In genomic region chr15:64825081-64825430, GRCh38 we compare ENCODE assay signal across 1 cellular context.
A peak's percentile ranks its signal among the peaks of the same experiment; 100 is the strongest.
TF ChIP-seq lines count a peak whose summit lies in the region.

No MANE protein-coding gene starts in this region.

TF ChIP-seq in HepG2, 621 proteins besides CTCF, POLR2A, EP300 and RAD21:
- TF ChIP-seq RFXANK (CRISPR knock-in tag; IDR thresholded peaks at IDR 0.05), result no peak
- TF ChIP-seq ARHGAP35 (CRISPR knock-in tag; IDR thresholded peaks at IDR 0.05; ENCODE audit: borderline replicate concordance), result 0 out of 2 replicates have a peak, but pooled peaks have one; percentile 11
- no peak for TF ChIP-seq ZNF264 (CRISPR knock-in tag; IDR thresholded peaks at IDR 0.05)
- peak; percentile 5; the same call in 1 of the 2 replicates for TF ChIP-seq ZBTB2 (CRISPR knock-in tag; IDR thresholded peaks at IDR 0.05; ENCODE audit: low read depth)
- no peak for TF ChIP-seq ZNF672 (CRISPR knock-in tag; IDR thresholded peaks at IDR 0.05)
- TF ChIP-seq AGO2 (optimal IDR thresholded peaks at IDR 0.05; ENCODE audit: low read depth, low read length), result no peak
- no peak for TF ChIP-seq ZNF605 (CRISPR knock-in tag; IDR thresholded peaks at IDR 0.05)
- TF ChIP-seq TOE1 (CRISPR knock-in tag; IDR thresholded peaks at IDR 0.05), result no peak
- no peak for TF ChIP-seq ZFP91 (CRISPR knock-in tag; IDR thresholded peaks at IDR 0.05; ENCODE audit: borderline replicate concordance)
- TF ChIP-seq SRY (CRISPR knock-in tag; IDR thresholded peaks at IDR 0.05), result no peak
- 0 out of 2 replicates have a peak, but pooled peaks have one; percentile 18 for TF ChIP-seq ZNF709 (CRISPR knock-in tag; IDR thresholded peaks at IDR 0.05)
- no peak for TF ChIP-seq HES4 (CRISPR knock-in tag; IDR thresholded peaks at IDR 0.05; ENCODE audit: borderline replicate concordance)
- TF ChIP-seq ZNF780A (CRISPR knock-in tag; IDR thresholded peaks at IDR 0.05), result 0 out of 2 replicates have a peak, but pooled peaks have one; percentile 20
